8 cellular contexts compared by ENCODE assay signal in the genomic region with DNA sequence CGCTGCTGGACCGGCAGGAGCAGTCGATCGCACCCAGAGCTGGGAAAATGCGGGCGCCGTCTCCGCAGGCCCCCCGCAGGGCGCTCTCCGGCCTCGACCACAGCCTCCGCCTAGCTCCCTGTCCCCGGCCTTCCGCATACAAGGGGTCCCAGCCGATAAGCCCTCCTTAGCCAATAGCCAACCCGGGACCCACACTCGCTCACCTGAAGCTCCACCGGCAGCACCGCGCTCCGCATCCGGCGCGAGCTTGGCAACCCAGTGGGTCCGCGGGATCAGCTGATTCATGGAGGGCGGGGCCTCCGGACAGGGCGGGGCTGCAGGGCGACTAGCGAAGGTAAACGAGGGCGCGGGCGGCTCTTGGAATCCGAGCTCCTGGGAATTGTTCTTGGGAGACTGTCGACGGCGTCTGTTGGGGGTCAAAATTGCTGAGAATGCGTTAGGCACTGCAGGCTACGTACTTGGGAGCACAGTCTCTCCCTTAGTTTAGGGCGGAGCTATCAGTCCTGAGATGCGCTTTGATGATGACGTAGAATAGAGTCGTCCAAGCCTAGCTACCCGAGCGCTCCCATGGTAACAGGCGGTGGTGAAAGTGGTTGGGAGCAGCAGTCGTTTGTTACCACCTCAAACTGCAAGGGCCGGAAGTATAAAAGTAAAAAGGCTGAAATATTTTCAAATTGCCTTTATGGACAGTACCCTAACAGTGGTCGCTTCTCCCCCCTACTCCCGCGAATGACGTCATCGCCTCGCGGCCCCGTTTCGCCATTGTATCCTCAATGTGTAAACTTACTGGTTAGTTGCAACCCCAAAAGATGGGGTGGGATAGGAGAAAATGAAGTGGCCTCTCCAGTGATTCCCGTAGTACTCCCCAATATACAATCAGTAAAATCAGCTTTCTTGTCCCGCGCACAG. TPM values are rescaled to one million over a fixed set of nuclear protein-coding genes. Genes with fewer than 3 reads are reported as not detected.
DNase-seq lines count a peak whose midpoint lies in the region; ATAC-seq and TF ChIP-seq lines count a peak whose summit lies in the region.

Gene ALS2, minus strand, starts transcription at position 260 of the 909 bp plus-strand sequence. CDS start 12,048 bp downstream, outside the sequence.

- peaks cover 28% of the 10 kb centered on the region for H3K4me1 ChIP-seq in PC-9 (replicated peaks; ENCODE audit: insufficient read depth)
- no peaks in the 10 kb centered on the region for H3K4me1 ChIP-seq in esophagus (ENCODE audit: control insufficient read depth in 2 of 2, insufficient read depth in 2 of 2, low read length in 1 of 2)
- peaks cover 17% of the 10 kb centered on the region for H3K4me1 ChIP-seq in mucosa of stomach (ENCODE audit: control insufficient read depth, insufficient read depth, low read length)

- POLR2A ChIA-PET in PC-9 (lab: Charles Lee; ENCODE audit: unreplicated experiment) = interaction anchor here (0.6 to 1.3 kb wide), 5 partner anchors 17 to 1854 kb away, joined by 3 to 5 read pairs (median 4); no protein-coding TSS in a partner anchor

- peak within 1 kb of the TSS; percentile 98 for H2AFZ ChIP-seq in PC-9

- H4K20me1 ChIP-seq in PC-9 (ENCODE audit: insufficient read depth) = 0 out of 2 replicates have a peak, but pooled peaks cover 4% of the 10 kb centered on the region

- H3K9me3 Mint-ChIP-seq in activated T-cell treated with anti-CD3 and anti-CD28 coated beads, Interleukin-2, amount 50 U/mL, for 24 hours = no peaks in the 10 kb centered on the region

- peak; percentile 95 for ATAC-seq in GM21619 (IDR thresholded peaks at IDR 0.05; ENCODE audit: unreplicated experiment)

- H3K4me3 ChIP-seq in Jurkat, Clone E6-1 (ENCODE audit: low read length) = peak within 1 kb of the TSS; percentile 91
- peak within 1 kb of the TSS; percentile 80 for H3K4me3 ChIP-seq in PC-9
- H3K4me3 ChIP-seq in esophagus (ENCODE audit: low read depth in 1 of 2, low read length in 2 of 2) = peak within 1 kb of the TSS; percentile 82 to 92
- peak within 1 kb of the TSS; percentile 92 for H3K4me3 ChIP-seq in mucosa of stomach (ENCODE audit: low read length)

- peak; percentile 99 for DNase-seq in DMS153 (lab: John Stamatoyannopoulos, UW)
- peak; percentile 95 for DNase-seq in Jurkat, Clone E6-1 (ENCODE audit: low read depth, low spot score)
- DNase-seq in PC-9 = peak; percentile 97
- peak; percentile 98 for DNase-seq in activated T-cell treated with anti-CD3 and anti-CD28 coated beads, Interleukin-2, amount 50 U/mL, for 24 hours
- peak; percentile 79 to 87 for DNase-seq in stimulated activated CD8-positive, alpha-beta memory T cell treated with anti-CD3 and anti-CD28 coated beads, Interleukin-7, amount 100 ng/mL, for 1 hour (ENCODE audit: low read depth in 2 of 2)

- H3K79me2 ChIP-seq in PC-9 (ENCODE audit: low read depth) = peaks cover 46% of the 10 kb centered on the region

- intact Hi-C loops in PC-9 (cut with micrococcal nuclease; ENCODE audit: unreplicated experiment) = loop anchor here (2.0 to 5.0 kb wide), 2 partner anchors 256 to 548 kb away; no protein-coding TSS in a partner anchor

- BruUV-seq in PC-9 (replicated peaks; lab: Mats Ljungman, UMichigan) = TSS peak; percentile 98

- H3K9me2 ChIP-seq in PC-9 (ENCODE audit: insufficient read depth) = no peaks in the 10 kb centered on the region

- CTCF ChIA-PET in PC-9 (lab: Charles Lee) = interaction anchor here (0.5 to 0.6 kb wide), 3 partner anchors 13 to 574 kb away, joined by 3 to 7 read pairs (median 4); no protein-coding TSS in a partner anchor

- peaks cover 13% of the 10 kb centered on the region for H3K36me3 Mint-ChIP-seq in activated T-cell treated with anti-CD3 and anti-CD28 coated beads, Interleukin-2, amount 50 U/mL, for 24 hours (ENCODE audit: low read depth)

- peak within 1 kb of the TSS; percentile 91 for H3K9ac ChIP-seq in mucosa of stomach (ENCODE audit: low read length)

- peaks cover 4% of the 10 kb centered on the region for H3K27me3 Mint-ChIP-seq in activated T-cell treated with anti-CD3 and anti-CD28 coated beads, Interleukin-2, amount 50 U/mL, for 24 hours

- H3K4me3 Mint-ChIP-seq in activated T-cell treated with anti-CD3 and anti-CD28 coated beads, Interleukin-2, amount 50 U/mL, for 24 hours = peak within 1 kb of the TSS; percentile 99

- 0% methylated on average over 62 to 63 of the region's 63 CpGs for WGBS in esophagus, 2 donors

- H3K27ac Mint-ChIP-seq in activated T-cell treated with anti-CD3 and anti-CD28 coated beads, Interleukin-2, amount 50 U/mL, for 24 hours = peak within 1 kb of the TSS; percentile 98

- H3K9me3 ChIP-seq in PC-9 (ENCODE audit: insufficient read depth, low read depth) (no peaks in the 10 kb centered on the region), esophagus (ENCODE audit: control insufficient read depth in 2 of 2, insufficient read depth in 1 of 2, low read depth in 1 of 2, low read length in 1 of 2) (no peaks in the 10 kb centered on the region), mucosa of stomach (ENCODE audit: control insufficient read depth, low read length) (no peaks in the 10 kb centered on the region)

- peak within 1 kb of the TSS; percentile 94 for H3K4me2 ChIP-seq in PC-9

- H3K36me3 ChIP-seq in PC-9 (ENCODE audit: low read depth) (no peaks in the 10 kb centered on the region), esophagus (ENCODE audit: control insufficient read depth in 2 of 2, insufficient read depth in 2 of 2, low read length in 1 of 2) (no peaks in the 10 kb centered on the region), mucosa of stomach (ENCODE audit: control insufficient read depth, insufficient read depth, low read length) (no peaks in the 10 kb centered on the region)

- no peaks in the 10 kb centered on the region for H3F3A ChIP-seq in PC-9 (ENCODE audit: insufficient read depth, low read depth)

- H3K27me3 ChIP-seq in PC-9 (ENCODE audit: insufficient read depth, low read depth) (no peaks in the 10 kb centered on the region), esophagus (ENCODE audit: control insufficient read depth in 1 of 2, insufficient read depth in 2 of 2, low read length in 2 of 2) (no peaks in the 10 kb centered on the region), mucosa of stomach (ENCODE audit: control insufficient read depth, insufficient read depth, low read length) (no peaks in the 10 kb centered on the region)

- TF ChIP-seq CTCF in PC-9 (conservative IDR thresholded peaks at IDR 0.05) = no peak

- peak within 1 kb of the TSS; percentile 51 for H3K27ac ChIP-seq in PC-9
- peak within 1 kb of the TSS; percentile 81 to 93 for H3K27ac ChIP-seq in esophagus (ENCODE audit: low read depth in 2 of 2, low read length in 1 of 2)

- H3K4me1 Mint-ChIP-seq in activated T-cell treated with anti-CD3 and anti-CD28 coated beads, Interleukin-2, amount 50 U/mL, for 24 hours (ENCODE audit: low read depth) = peaks cover 30% of the 10 kb centered on the region

RNA-seq across cellular contexts. Expression of gene ALS2, which starts in this region (rescaled TPM):
- 20.2 TPM for polyA plus RNA-seq in Jurkat, Clone E6-1 (2012; ENCODE audit: insufficient read depth, insufficient read length)
- total RNA-seq in PC-9 (2021) = 27.2 and 27.6 TPM in 2 replicates
- polyA plus RNA-seq in esophagus = 1 to 10 TPM; 3.2 to 3.9 TPM

Comparison
In these comparisons a context has a peak if more than half of its experiments do, and no peak if none do; other contexts are left out.
1. Peak in every context shown above with its lines: DNase-seq, ATAC-seq, H3K4me3 ChIP-seq and H3K27ac ChIP-seq.